Comparison of ENCODE assay signal across 1 cellular context in genomic region chrX:39816871-39817731, GRCh38.
TF ChIP-seq lines count a peak whose summit lies in the region.

No MANE protein-coding gene starts in this region.

TF ChIP-seq in SK-N-SH, 30 proteins besides CTCF, POLR2A, EP300 and RAD21 (continued from another document):
- TF ChIP-seq, protein P1, sequence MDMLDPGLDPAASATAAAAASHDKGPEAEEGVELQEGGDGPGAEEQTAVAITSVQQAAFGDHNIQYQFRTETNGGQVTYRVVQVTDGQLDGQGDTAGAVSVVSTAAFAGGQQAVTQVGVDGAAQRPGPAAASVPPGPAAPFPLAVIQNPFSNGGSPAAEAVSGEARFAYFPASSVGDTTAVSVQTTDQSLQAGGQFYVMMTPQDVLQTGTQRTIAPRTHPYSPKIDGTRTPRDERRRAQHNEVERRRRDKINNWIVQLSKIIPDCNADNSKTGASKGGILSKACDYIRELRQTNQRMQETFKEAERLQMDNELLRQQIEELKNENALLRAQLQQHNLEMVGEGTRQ (IDR thresholded peaks at IDR 0.05; ENCODE audit: borderline replicate concordance, low read depth, low read length), result no peak
- no peak for TF ChIP-seq TEAD4 (IDR thresholded peaks at IDR 0.05; ENCODE audit: borderline replicate concordance, insufficient read depth)
- no peak for TF ChIP-seq RCOR1 (IDR thresholded peaks at IDR 0.05; ENCODE audit: low read length)
- no peak for TF ChIP-seq SMC3 (IDR thresholded peaks at IDR 0.05; ENCODE audit: low read depth, low read length)
- TF ChIP-seq FOSL2 (IDR thresholded peaks at IDR 0.05; ENCODE audit: borderline replicate concordance, low read depth), result no peak
- TF ChIP-seq ZBTB33 (IDR thresholded peaks at IDR 0.05; ENCODE audit: borderline replicate concordance, low read depth), result no peak
- no peak for TF ChIP-seq RFX5 (IDR thresholded peaks at IDR 0.05; ENCODE audit: low read length)
- no peak for TF ChIP-seq YY1 (IDR thresholded peaks at IDR 0.05; ENCODE audit: low read depth)
- TF ChIP-seq, protein P2, sequence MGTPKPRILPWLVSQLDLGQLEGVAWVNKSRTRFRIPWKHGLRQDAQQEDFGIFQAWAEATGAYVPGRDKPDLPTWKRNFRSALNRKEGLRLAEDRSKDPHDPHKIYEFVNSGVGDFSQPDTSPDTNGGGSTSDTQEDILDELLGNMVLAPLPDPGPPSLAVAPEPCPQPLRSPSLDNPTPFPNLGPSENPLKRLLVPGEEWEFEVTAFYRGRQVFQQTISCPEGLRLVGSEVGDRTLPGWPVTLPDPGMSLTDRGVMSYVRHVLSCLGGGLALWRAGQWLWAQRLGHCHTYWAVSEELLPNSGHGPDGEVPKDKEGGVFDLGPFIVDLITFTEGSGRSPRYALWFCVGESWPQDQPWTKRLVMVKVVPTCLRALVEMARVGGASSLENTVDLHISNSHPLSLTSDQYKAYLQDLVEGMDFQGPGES (IDR thresholded peaks at IDR 0.05; ENCODE audit: low read depth, low read length), result no peak
- no peak for TF ChIP-seq RXRA (IDR thresholded peaks at IDR 0.05; ENCODE audit: borderline replicate concordance, low read depth)
